In the genomic region with DNA sequence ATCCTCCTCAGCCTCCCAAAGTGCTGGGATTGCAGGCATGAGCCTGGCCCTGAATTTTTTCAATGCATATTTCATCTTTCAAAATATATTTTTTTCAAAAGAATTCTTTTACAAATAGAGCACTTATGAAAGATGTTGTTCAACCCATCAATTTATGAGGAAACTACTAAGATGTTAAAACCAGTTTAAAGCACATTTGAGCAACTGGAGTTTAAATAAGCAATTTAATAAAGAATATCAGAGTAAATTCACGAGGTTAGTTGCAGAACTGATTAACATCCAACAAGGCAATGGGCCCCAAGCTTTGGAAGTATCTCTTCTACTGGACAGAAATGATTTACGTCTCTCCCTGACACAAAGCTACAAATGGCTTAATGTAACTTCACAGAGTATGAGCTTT, we compare ENCODE assay signal across 31 cellular contexts. TPM values are rescaled to one million over a fixed set of nuclear protein-coding genes. Genes with fewer than 3 reads are reported as not detected.
"Had no signal": no experiment of that assay in that cellular context is flagged by ENCODE, and none has a peak within 500 bp of the region (broad histone marks: within the 10 kb centered on the region; RNA-seq: fewer than 3 reads in every experiment).

No MANE protein-coding gene starts in this region.

- H3K4me3 ChIP-seq: coronary artery, dorsolateral prefrontal cortex, esophagus squamous epithelium, gastrocnemius medialis, heart right ventricle, left lung, lower lobe of right lung, mucosa of descending colon had no signal

- H3K27ac Mint-ChIP-seq: mesothelial cell of epicardium, naive B cell had no signal

- DNase-seq: dermis blood vessel endothelial cell; dorsolateral prefrontal cortex; effector CD4-positive, alpha-beta T cell; effector memory CD4-positive, alpha-beta T cell; erythroblast; esophagus squamous epithelium; foreskin fibroblast; foreskin melanocyte; gastrocnemius medialis; glutamatergic neuron; head of caudate nucleus; heart right ventricle; hippocampal formation; left cardiac atrium; left lung; left ventricle myocardium superior; lower lobe of right lung; mesenchymal stem cell; mucosa of descending colon; naive B cell had no signal

- H3K27ac ChIP-seq: coronary artery, dorsolateral prefrontal cortex, epithelial cell of prostate, esophagus squamous epithelium, gastrocnemius medialis, heart right ventricle, left lung, lower lobe of right lung had no signal

- FAIRE-seq: colon, endometrium, islet of Langerhans, keratinocyte had no signal

- H3K36me3 ChIP-seq: esophagus squamous epithelium, gastrocnemius medialis, heart right ventricle, lower lobe of right lung had no signal

- H3K4me1 ChIP-seq: esophagus squamous epithelium, gastrocnemius medialis, heart right ventricle, left lung, lower lobe of right lung had no signal

- H3K27me3 ChIP-seq: dorsolateral prefrontal cortex, esophagus squamous epithelium, gastrocnemius medialis, heart right ventricle, left lung had no signal

- H3K4me3 Mint-ChIP-seq: mesothelial cell of epicardium, naive B cell had no signal

- ATAC-seq: esophagus mucosa, gastrocnemius medialis, heart right ventricle, left cardiac atrium, left lung, left ventricle myocardium superior, lower lobe of right lung, mucosa of descending colon had no signal

- H3K4me1 Mint-ChIP-seq: mesothelial cell of epicardium, naive B cell had no signal

RNA-seq across cellular contexts. Expression of a gene that starts 23.3 kb away (rescaled TPM):
- total RNA-seq: dermis blood vessel endothelial cell, glomerular endothelial cell, lung microvascular endothelial cell, myocyte had no signal
- polyA plus RNA-seq: keratinocyte had no signal
